Comparison of ENCODE assay signal across 24 cellular contexts in the genomic region with DNA sequence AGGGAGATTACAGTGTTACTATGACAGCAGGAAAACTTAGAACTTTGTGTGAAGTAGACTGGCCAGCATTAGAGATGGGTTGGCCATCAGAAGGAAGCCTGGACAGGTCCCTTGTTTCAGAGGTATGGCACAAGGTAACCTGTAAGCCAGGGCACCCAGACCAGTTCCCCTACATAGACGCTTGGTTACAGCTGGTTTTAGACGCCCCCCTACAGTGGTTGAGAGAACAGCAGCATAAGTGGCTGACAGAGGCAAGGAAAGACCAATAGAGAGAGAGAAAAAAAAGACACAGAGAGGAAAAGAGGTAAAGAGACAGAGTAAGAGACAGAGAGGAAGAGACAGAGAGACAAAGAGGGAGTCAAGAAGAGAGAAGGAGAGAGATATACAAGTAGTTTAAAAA.
"Had no signal": no experiment of that assay in that cellular context is flagged by ENCODE, and none has a peak within 500 bp of the region (broad histone marks: within the 10 kb centered on the region; RNA-seq: fewer than 3 reads in every experiment).

No MANE protein-coding gene starts in this region.

- H3K36me3 ChIP-seq: ovary, right lobe of liver, thoracic aorta, tibial nerve, upper lobe of left lung had no signal

- H3K27ac ChIP-seq: ovary, right lobe of liver, thoracic aorta, tibial nerve, upper lobe of left lung had no signal

- H3K27ac Mint-ChIP-seq: effector memory CD8-positive, alpha-beta T cell; memory B cell; mesothelial cell of epicardium; natural killer cell treated with Interleukin-12 subunit alpha and Interleukin-12 subunit beta and Interleukin-15 and Interleukin-18, amount 100 ng/mL, for 72 hours; stimulated activated naive B cell treated with anti-CD40 and anti-IgM and Interleukin-4, amounts not matched to agents 10 μg/mL and 1 μg/mL and 100 μg/mL, for 72 hours; stimulated activated naive CD8-positive, alpha-beta T cell treated with anti-CD3 and anti-CD28 coated beads, Interleukin-15, Interleukin-2, amounts not matched to agents 100 ng/mL and 50 ng/mL, for 24 hours had no signal

- H3K4me1 Mint-ChIP-seq: memory B cell; mesothelial cell of epicardium; naive B cell; stimulated activated naive B cell treated with anti-CD40 and anti-IgM and Interleukin-4, amounts not matched to agents 10 μg/mL and 1 μg/mL and 100 μg/mL, for 72 hours had no signal

- FAIRE-seq: frontal cortex, keratinocyte, small intestine, urothelium cell line had no signal

- H3K27me3 ChIP-seq: ovary, right lobe of liver, tibial nerve, upper lobe of left lung had no signal

- ATAC-seq: effector memory CD8-positive, alpha-beta T cell; mucosa of descending colon; natural killer cell treated with Interleukin-12 subunit alpha and Interleukin-12 subunit beta and Interleukin-15 and Interleukin-18, amount 100 ng/mL, for 72 hours; right lobe of liver; stimulated activated naive B cell treated with anti-CD40 and anti-IgM and Interleukin-4, amounts not matched to agents 10 μg/mL and 1 μg/mL and 100 μg/mL, for 72 hours had no signal

- H3K9me3 ChIP-seq: mucosa of descending colon, ovary, right lobe of liver, thoracic aorta, tibial nerve, upper lobe of left lung had no signal

- H3K27me3 Mint-ChIP-seq: memory B cell had no signal

- H3K4me3 Mint-ChIP-seq: effector memory CD8-positive, alpha-beta T cell; memory B cell; mesothelial cell of epicardium; natural killer cell treated with Interleukin-12 subunit alpha and Interleukin-12 subunit beta and Interleukin-15 and Interleukin-18, amount 100 ng/mL, for 72 hours; neural crest cell; stimulated activated naive B cell treated with anti-CD40 and anti-IgM and Interleukin-4, amounts not matched to agents 10 μg/mL and 1 μg/mL and 100 μg/mL, for 72 hours; stimulated activated naive CD8-positive, alpha-beta T cell treated with anti-CD3 and anti-CD28 coated beads, Interleukin-15, Interleukin-2, amounts not matched to agents 100 ng/mL and 50 ng/mL, for 24 hours had no signal

- H3K9me3 Mint-ChIP-seq: natural killer cell treated with Interleukin-12 subunit alpha and Interleukin-12 subunit beta and Interleukin-15 and Interleukin-18, amount 100 ng/mL, for 72 hours; stimulated activated naive CD8-positive, alpha-beta T cell treated with anti-CD3 and anti-CD28 coated beads, Interleukin-15, Interleukin-2, amounts not matched to agents 100 ng/mL and 50 ng/mL, for 24 hours had no signal

- H3K4me3 ChIP-seq: lung, mucosa of descending colon, ovary, right lobe of liver, thoracic aorta, tibial nerve, upper lobe of left lung had no signal

- DNase-seq: cortex of kidney; effector memory CD8-positive, alpha-beta T cell; hypothalamus; mucosa of descending colon; naive B cell; ovary; retina; right lobe of liver; small intestine; stimulated activated CD4-positive, alpha-beta T cell treated with anti-CD3 and anti-CD28 coated beads, Interleukin-15, amount 100 ng/mL, for 24 hours; stimulated activated CD4-positive, alpha-beta T cell treated with anti-CD3 and anti-CD28 coated beads, Interleukin-2, amount 100 ng/mL, for 48 hours; stimulated activated naive B cell treated with anti-CD40 and anti-IgM and Interleukin-4, amounts not matched to agents 10 μg/mL and 1 μg/mL and 100 μg/mL, for 72 hours; upper lobe of left lung had no signal

- H3K4me1 ChIP-seq: right lobe of liver, tibial nerve, upper lobe of left lung had no signal

- H3K36me3 Mint-ChIP-seq: stimulated activated naive B cell treated with anti-CD40 and anti-IgM and Interleukin-4, amounts not matched to agents 10 μg/mL and 1 μg/mL and 100 μg/mL, for 72 hours had no signal
